8 cellular contexts compared by ENCODE assay signal in the genomic region with DNA sequence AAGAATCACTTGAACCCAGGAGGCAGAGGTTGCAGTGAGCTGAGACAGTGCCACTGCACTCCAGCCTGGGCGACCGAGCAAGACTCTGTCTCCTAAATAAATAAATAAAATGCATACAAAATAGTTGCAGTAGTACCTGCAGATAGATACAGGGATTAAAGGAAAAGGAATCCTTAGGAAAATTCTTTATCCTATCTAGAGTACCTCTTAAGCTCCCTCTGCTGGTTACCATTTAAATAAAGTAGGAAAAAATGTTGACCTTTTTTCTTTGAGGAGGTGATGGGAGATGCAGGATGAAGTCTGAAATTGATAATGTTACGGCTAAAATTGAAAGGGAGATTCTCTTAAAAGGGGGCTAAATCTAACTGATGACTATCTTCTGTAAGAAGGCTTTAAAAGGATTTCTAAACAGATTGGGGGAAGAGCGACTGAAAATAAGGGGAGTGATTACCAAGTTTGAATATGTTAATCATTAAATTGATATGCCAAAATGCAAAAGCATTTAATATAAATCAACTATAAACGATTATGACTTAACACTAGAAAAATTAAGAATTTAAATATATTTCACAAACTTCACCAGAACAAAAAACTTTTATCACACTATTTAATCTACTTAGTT. TPM values are rescaled to one million over a fixed set of nuclear protein-coding genes. Genes with fewer than 3 reads are reported as not detected.
DNase-seq lines count a peak whose midpoint lies in the region; TF ChIP-seq lines count a peak whose summit lies in the region.

No MANE protein-coding gene starts in this region.

- peaks cover 25% of the 10 kb centered on the region for H3K4me1 Mint-ChIP-seq in HFFc6 (ENCODE audit: low read depth)
- H3K4me1 Mint-ChIP-seq in activated naive CD8-positive, alpha-beta T cell treated with anti-CD3 and anti-CD28 coated beads for 36 hours, result peaks cover 4% of the 10 kb centered on the region

- H3K9me3 Mint-ChIP-seq in HFFc6, result 0 out of 2 replicates have a peak, but pooled peaks cover 4% of the 10 kb centered on the region
- H3K9me3 Mint-ChIP-seq in activated naive CD8-positive, alpha-beta T cell treated with anti-CD3 and anti-CD28 coated beads for 36 hours, result peaks cover 6% of the 10 kb centered on the region

- H3K36me3 Mint-ChIP-seq in HFFc6 (ENCODE audit: low read depth), result peaks cover 35% of the 10 kb centered on the region
- peaks cover 38% of the 10 kb centered on the region for H3K36me3 Mint-ChIP-seq in activated naive CD8-positive, alpha-beta T cell treated with anti-CD3 and anti-CD28 coated beads for 36 hours

- no peaks in the 10 kb centered on the region for H3K4me1 ChIP-seq in left ventricle myocardium inferior

- peaks cover 9% of the 10 kb centered on the region for H3K9me3 ChIP-seq in left ventricle myocardium inferior (replicated peaks)

- no peak overlapping the region for H3K27ac ChIP-seq in left ventricle myocardium inferior (replicated peaks)

- peak; percentile 24 for DNase-seq in AG20443 (ENCODE audit: low spot score)
- peak; percentile 33 for DNase-seq in HFFc6
- peak; percentile 70 for DNase-seq in SHP77 treated with DMSO at 0.1 percent for 48 hours (lab: John Stamatoyannopoulos, UW)
- no peak for DNase-seq in left ventricle myocardium inferior
- DNase-seq in T-helper 2 cell, result no peak
- no peak for DNase-seq in NCI-H2081 treated with DMSO at 0.1 percent for 48 hours (lab: John Stamatoyannopoulos, UW)
- DNase-seq in activated naive CD8-positive, alpha-beta T cell treated with anti-CD3 and anti-CD28 coated beads for 36 hours, result no peak
- DNase-seq in stimulated activated CD4-positive, alpha-beta T cell treated with anti-CD3 and anti-CD28 coated beads, Interleukin-1b, Interleukin-23, amount 100 ng/mL, for 48 hours, result no peak

- TF ChIP-seq CTCF in HFFc6 (IDR thresholded peaks at IDR 0.05), result peak; percentile 80
- peak; percentile 57 for TF ChIP-seq CTCF in left ventricle myocardium inferior (IDR thresholded peaks at IDR 0.05; ENCODE audit: borderline replicate concordance)

- no peak overlapping the region for H3K4me3 ChIP-seq in left ventricle myocardium inferior

- H3K27me3 ChIP-seq in left ventricle myocardium inferior (ENCODE audit: low read depth), result no peaks in the 10 kb centered on the region

- no peak overlapping the region for H3K27ac Mint-ChIP-seq in HFFc6
- no peak overlapping the region for H3K27ac Mint-ChIP-seq in activated naive CD8-positive, alpha-beta T cell treated with anti-CD3 and anti-CD28 coated beads for 36 hours

- H3K4me3 Mint-ChIP-seq in HFFc6, result no peak overlapping the region
- H3K4me3 Mint-ChIP-seq in activated naive CD8-positive, alpha-beta T cell treated with anti-CD3 and anti-CD28 coated beads for 36 hours, result no peak overlapping the region

- H3K27me3 Mint-ChIP-seq in HFFc6 (ENCODE audit: insufficient read depth), result no peaks in the 10 kb centered on the region
- H3K27me3 Mint-ChIP-seq in activated naive CD8-positive, alpha-beta T cell treated with anti-CD3 and anti-CD28 coated beads for 36 hours, result no peaks in the 10 kb centered on the region

- intact Hi-C loops in left ventricle myocardium inferior (cut with micrococcal nuclease), result loop anchor here (10.0 kb wide), 1 partner anchor 127 kb away; no protein-coding TSS in a partner anchor

- peaks cover 6% of the 10 kb centered on the region for H3K36me3 ChIP-seq in left ventricle myocardium inferior

RNA-seq across cellular contexts. Expression of gene C16orf87, which starts 29.4 kb away (rescaled TPM):
- total RNA-seq in HFFc6 (2021; fragmentation: NEBNext Ultra II Directional; extraction: Animal tissue kit (Norgen Biotek cat#: 25700)), result 10 to 100 TPM; 14.6 to 17.5 (median 15.4) TPM
- total RNA-seq in left ventricle myocardium inferior, result 12.5 TPM
- 10 to 100 TPM; 16.5 to 17.9 TPM for total RNA-seq in activated naive CD8-positive, alpha-beta T cell treated with anti-CD3 and anti-CD28 coated beads for 36 hours

RNA-seq across cellular contexts. Expression of gene MYLK3, which starts 53.4 kb away (rescaled TPM):
- under 1 TPM in 5 of 6 experiments, not detected in 1; 0.02 to 0.35 (median 0.19) TPM for total RNA-seq in HFFc6 (2021; fragmentation: NEBNext Ultra II Directional; extraction: Animal tissue kit (Norgen Biotek cat#: 25700))
- 256 TPM for total RNA-seq in left ventricle myocardium inferior
- total RNA-seq in activated naive CD8-positive, alpha-beta T cell treated with anti-CD3 and anti-CD28 coated beads for 36 hours, result under 1 TPM; 0.33 to 0.54 TPM

Comparison
In these comparisons a context has a peak if more than half of its experiments do, and no peak if none do; other contexts are left out.
1. DNase-seq: peak in AG20443 (single experiment), HFFc6 (single experiment) and SHP77 treated with DMSO at 0.1 percent for 48 hours (single experiment); none in left ventricle myocardium inferior (single experiment), T-helper 2 cell (0 of 5), NCI-H2081 treated with DMSO at 0.1 percent for 48 hours (single experiment), activated naive CD8-positive, alpha-beta T cell treated with anti-CD3 and anti-CD28 coated beads for 36 hours (single experiment) and stimulated activated CD4-positive, alpha-beta T cell treated with anti-CD3 and anti-CD28 coated beads, Interleukin-1b, Interleukin-23, amount 100 ng/mL, for 48 hours (single experiment).
2. RNA of gene MYLK3, which starts 53.4 kb away (total RNA-seq): 256 TPM in left ventricle myocardium inferior (single experiment); 0.33 to 0.54 TPM in activated naive CD8-positive, alpha-beta T cell treated with anti-CD3 and anti-CD28 coated beads for 36 hours and 0.02 to 0.35 TPM in HFFc6; every median in the first group is over 100 times any median in the second.